In the genomic region with DNA sequence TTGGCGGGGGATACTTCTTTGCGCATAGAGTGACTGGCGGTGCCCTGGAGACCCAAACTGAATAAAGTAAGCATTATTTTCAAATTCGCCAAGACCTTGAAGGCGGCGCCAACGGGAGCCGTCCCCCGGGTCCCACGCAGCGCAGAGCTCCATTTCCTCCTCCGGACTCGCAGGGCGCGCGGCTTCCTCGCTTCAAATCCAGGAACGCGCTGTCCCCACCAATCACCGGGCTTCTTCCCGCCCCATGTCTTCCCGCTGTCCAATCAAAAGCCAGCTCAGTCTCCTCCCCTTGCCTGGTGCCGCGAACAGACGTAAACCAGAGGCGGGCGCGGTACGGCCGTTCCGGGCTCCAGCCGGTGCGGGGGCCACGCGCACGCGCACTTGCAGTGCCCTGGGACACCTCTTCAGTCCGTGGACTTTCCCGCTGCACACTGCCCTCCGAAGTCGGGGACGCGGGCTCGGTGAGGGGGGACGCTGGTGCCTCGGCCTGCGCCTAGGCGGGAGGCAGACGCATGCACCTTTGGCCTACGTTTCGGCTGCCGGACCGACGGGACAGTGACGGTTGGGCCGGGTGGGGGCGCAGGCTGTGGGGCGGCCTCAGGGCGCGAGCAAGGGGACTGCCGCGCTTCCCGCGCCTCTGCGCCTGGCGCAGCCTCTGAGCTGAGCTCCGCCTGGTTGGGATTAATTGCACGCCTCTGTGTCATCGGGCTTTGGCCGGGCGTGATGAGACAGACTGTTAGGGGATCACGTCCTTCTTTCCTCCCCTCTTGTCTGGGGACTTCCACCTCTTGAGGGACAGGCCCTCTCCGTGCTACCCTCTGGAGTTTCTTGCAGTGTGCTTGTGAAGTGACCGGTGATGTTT, we compare ENCODE assay signal across 1 cellular context.
TF ChIP-seq lines count a peak whose summit lies in the region.

A gene with protein sequence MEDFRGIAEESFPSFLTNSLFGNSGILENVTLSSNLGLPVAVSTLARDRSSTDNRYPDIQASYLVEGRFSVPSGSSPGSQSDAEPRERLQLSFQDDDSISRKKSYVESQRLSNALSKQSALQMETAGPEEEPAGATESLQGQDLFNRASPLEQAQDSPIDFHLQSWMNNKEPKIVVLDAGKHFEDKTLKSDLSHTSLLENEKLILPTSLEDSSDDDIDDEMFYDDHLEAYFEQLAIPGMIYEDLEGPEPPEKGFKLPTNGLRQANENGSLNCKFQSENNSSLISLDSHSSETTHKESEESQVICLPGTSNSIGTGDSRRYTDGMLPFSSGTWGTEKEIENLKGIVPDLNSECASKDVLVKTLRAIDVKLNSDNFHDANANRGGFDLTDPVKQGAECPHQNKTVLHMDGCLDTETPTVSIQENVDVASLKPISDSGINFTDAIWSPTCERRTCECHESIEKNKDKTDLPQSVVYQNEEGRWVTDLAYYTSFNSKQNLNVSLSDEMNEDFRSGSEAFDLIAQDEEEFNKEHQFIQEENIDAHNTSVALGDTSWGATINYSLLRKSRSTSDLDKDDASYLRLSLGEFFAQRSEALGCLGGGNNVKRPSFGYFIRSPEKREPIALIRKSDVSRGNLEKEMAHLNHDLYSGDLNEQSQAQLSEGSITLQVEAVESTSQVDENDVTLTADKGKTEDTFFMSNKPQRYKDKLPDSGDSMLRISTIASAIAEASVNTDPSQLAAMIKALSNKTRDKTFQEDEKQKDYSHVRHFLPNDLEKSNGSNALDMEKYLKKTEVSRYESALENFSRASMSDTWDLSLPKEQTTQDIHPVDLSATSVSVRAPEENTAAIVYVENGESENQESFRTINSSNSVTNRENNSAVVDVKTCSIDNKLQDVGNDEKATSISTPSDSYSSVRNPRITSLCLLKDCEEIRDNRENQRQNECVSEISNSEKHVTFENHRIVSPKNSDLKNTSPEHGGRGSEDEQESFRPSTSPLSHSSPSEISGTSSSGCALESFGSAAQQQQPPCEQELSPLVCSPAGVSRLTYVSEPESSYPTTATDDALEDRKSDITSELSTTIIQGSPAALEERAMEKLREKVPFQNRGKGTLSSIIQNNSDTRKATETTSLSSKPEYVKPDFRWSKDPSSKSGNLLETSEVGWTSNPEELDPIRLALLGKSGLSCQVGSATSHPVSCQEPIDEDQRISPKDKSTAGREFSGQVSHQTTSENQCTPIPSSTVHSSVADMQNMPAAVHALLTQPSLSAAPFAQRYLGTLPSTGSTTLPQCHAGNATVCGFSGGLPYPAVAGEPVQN (N-terminal part only) (plus strand): TSS at position 386 of the 862 bp plus-strand sequence. CDS start 8,063 bp downstream, outside the sequence.

TF ChIP-seq in HepG2, 621 proteins besides CTCF, POLR2A, EP300 and RAD21 (continued from another document and continues in another):
- TF ChIP-seq, protein P1, sequence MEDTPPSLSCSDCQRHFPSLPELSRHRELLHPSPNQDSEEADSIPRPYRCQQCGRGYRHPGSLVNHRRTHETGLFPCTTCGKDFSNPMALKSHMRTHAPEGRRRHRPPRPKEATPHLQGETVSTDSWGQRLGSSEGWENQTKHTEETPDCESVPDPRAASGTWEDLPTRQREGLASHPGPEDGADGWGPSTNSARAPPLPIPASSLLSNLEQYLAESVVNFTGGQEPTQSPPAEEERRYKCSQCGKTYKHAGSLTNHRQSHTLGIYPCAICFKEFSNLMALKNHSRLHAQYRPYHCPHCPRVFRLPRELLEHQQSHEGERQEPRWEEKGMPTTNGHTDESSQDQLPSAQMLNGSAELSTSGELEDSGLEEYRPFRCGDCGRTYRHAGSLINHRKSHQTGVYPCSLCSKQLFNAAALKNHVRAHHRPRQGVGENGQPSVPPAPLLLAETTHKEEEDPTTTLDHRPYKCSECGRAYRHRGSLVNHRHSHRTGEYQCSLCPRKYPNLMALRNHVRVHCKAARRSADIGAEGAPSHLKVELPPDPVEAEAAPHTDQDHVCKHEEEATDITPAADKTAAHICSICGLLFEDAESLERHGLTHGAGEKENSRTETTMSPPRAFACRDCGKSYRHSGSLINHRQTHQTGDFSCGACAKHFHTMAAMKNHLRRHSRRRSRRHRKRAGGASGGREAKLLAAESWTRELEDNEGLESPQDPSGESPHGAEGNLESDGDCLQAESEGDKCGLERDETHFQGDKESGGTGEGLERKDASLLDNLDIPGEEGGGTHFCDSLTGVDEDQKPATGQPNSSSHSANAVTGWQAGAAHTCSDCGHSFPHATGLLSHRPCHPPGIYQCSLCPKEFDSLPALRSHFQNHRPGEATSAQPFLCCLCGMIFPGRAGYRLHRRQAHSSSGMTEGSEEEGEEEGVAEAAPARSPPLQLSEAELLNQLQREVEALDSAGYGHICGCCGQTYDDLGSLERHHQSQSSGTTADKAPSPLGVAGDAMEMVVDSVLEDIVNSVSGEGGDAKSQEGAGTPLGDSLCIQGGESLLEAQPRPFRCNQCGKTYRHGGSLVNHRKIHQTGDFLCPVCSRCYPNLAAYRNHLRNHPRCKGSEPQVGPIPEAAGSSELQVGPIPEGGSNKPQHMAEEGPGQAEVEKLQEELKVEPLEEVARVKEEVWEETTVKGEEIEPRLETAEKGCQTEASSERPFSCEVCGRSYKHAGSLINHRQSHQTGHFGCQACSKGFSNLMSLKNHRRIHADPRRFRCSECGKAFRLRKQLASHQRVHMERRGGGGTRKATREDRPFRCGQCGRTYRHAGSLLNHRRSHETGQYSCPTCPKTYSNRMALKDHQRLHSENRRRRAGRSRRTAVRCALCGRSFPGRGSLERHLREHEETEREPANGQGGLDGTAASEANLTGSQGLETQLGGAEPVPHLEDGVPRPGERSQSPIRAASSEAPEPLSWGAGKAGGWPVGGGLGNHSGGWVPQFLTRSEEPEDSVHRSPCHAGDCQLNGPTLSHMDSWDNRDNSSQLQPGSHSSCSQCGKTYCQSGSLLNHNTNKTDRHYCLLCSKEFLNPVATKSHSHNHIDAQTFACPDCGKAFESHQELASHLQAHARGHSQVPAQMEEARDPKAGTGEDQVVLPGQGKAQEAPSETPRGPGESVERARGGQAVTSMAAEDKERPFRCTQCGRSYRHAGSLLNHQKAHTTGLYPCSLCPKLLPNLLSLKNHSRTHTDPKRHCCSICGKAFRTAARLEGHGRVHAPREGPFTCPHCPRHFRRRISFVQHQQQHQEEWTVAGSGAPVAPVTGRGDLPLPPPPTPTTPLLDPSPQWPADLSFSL (CRISPR knock-in tag; IDR thresholded peaks at IDR 0.05): no peak
- TF ChIP-seq POLR2G (IDR thresholded peaks at IDR 0.05; ENCODE audit: low read depth, low read length) (peak; percentile 87), NBN (conservative IDR thresholded peaks at IDR 0.05) (no peak), CHD4 (IDR thresholded peaks at IDR 0.05; ENCODE audit: borderline replicate concordance, low read length) (no peak), ZNF460 (CRISPR knock-in tag; IDR thresholded peaks at IDR 0.05; ENCODE audit: borderline replicate concordance) (no peak), FOXO1 (CRISPR knock-in tag; IDR thresholded peaks at IDR 0.05) (peak; percentile 66), DNMT1 (CRISPR knock-in tag; IDR thresholded peaks at IDR 0.05) (0 out of 2 replicates have a peak, but pooled peaks have one; percentile 74), ZNF484 (CRISPR knock-in tag; IDR thresholded peaks at IDR 0.05; ENCODE audit: borderline replicate concordance, low read depth) (peak; percentile 81; the same call in 1 of the 2 replicates), ZNF841 (CRISPR knock-in tag; IDR thresholded peaks at IDR 0.05; ENCODE audit: borderline replicate concordance) (peak; percentile 76; the same call in 1 of the 2 replicates), ZNF589 (CRISPR knock-in tag; conservative IDR thresholded peaks at IDR 0.05) (peak; percentile 94), SMC3 (IDR thresholded peaks at IDR 0.05; ENCODE audit: low read length) (no peak), HNF4A (CRISPR knock-in tag; IDR thresholded peaks at IDR 0.05) (peak; percentile 61), KLF9 (CRISPR knock-in tag; IDR thresholded peaks at IDR 0.05; ENCODE audit: low read depth) (0 out of 2 replicates have a peak, but pooled peaks have one; percentile 53), ZNF326 (CRISPR knock-in tag; IDR thresholded peaks at IDR 0.05; ENCODE audit: borderline replicate concordance) (no peak), ZNF501 (CRISPR knock-in tag; IDR thresholded peaks at IDR 0.05) (peak; percentile 98), FIP1L1 (IDR thresholded peaks at IDR 0.05; ENCODE audit: borderline replicate concordance, insufficient read depth, low read depth, low read length) (no peak), ZSCAN20 (CRISPR knock-in tag; IDR thresholded peaks at IDR 0.05; ENCODE audit: borderline replicate concordance) (peak; percentile 14; the same call in 1 of the 2 replicates), HNRNPK (IDR thresholded peaks at IDR 0.05; ENCODE audit: low read depth, low read length, poor library complexity, severe bottlenecking) (no peak), ARID2 (CRISPR knock-in tag; IDR thresholded peaks at IDR 0.05; ENCODE audit: borderline replicate concordance) (0 out of 2 replicates have a peak, but pooled peaks have one; percentile 72)
- TF ChIP-seq, protein P2, sequence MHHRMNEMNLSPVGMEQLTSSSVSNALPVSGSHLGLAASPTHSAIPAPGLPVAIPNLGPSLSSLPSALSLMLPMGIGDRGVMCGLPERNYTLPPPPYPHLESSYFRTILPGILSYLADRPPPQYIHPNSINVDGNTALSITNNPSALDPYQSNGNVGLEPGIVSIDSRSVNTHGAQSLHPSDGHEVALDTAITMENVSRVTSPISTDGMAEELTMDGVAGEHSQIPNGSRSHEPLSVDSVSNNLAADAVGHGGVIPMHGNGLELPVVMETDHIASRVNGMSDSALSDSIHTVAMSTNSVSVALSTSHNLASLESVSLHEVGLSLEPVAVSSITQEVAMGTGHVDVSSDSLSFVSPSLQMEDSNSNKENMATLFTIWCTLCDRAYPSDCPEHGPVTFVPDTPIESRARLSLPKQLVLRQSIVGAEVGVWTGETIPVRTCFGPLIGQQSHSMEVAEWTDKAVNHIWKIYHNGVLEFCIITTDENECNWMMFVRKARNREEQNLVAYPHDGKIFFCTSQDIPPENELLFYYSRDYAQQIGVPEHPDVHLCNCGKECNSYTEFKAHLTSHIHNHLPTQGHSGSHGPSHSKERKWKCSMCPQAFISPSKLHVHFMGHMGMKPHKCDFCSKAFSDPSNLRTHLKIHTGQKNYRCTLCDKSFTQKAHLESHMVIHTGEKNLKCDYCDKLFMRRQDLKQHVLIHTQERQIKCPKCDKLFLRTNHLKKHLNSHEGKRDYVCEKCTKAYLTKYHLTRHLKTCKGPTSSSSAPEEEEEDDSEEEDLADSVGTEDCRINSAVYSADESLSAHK (CRISPR knock-in tag; IDR thresholded peaks at IDR 0.05; ENCODE audit: borderline replicate concordance): no peak
- TF ChIP-seq, protein P3, sequence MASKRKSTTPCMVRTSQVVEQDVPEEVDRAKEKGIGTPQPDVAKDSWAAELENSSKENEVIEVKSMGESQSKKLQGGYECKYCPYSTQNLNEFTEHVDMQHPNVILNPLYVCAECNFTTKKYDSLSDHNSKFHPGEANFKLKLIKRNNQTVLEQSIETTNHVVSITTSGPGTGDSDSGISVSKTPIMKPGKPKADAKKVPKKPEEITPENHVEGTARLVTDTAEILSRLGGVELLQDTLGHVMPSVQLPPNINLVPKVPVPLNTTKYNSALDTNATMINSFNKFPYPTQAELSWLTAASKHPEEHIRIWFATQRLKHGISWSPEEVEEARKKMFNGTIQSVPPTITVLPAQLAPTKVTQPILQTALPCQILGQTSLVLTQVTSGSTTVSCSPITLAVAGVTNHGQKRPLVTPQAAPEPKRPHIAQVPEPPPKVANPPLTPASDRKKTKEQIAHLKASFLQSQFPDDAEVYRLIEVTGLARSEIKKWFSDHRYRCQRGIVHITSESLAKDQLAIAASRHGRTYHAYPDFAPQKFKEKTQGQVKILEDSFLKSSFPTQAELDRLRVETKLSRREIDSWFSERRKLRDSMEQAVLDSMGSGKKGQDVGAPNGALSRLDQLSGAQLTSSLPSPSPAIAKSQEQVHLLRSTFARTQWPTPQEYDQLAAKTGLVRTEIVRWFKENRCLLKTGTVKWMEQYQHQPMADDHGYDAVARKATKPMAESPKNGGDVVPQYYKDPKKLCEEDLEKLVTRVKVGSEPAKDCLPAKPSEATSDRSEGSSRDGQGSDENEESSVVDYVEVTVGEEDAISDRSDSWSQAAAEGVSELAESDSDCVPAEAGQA (IDR thresholded peaks at IDR 0.05; ENCODE audit: low read depth): no peak; the same call in 1 of the 2 replicates
- TF ChIP-seq, protein P3 (CRISPR knock-in tag; IDR thresholded peaks at IDR 0.05; ENCODE audit: borderline replicate concordance): peak; percentile 91
- TF ChIP-seq, protein P4, sequence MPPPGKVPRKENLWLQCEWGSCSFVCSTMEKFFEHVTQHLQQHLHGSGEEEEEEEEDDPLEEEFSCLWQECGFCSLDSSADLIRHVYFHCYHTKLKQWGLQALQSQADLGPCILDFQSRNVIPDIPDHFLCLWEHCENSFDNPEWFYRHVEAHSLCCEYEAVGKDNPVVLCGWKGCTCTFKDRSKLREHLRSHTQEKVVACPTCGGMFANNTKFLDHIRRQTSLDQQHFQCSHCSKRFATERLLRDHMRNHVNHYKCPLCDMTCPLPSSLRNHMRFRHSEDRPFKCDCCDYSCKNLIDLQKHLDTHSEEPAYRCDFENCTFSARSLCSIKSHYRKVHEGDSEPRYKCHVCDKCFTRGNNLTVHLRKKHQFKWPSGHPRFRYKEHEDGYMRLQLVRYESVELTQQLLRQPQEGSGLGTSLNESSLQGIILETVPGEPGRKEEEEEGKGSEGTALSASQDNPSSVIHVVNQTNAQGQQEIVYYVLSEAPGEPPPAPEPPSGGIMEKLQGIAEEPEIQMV (CRISPR knock-in tag; IDR thresholded peaks at IDR 0.05; ENCODE audit: low read depth): 0 out of 2 replicates have a peak, but pooled peaks have one; percentile 55
